ENCODE assay signal across 25 cellular contexts in genomic region chr2:58081000-58081399, GRCh38. TPM values are rescaled to one million over a fixed set of nuclear protein-coding genes. Genes with fewer than 3 reads are reported as not detected.
DNase-seq lines count a peak whose midpoint lies in the region; ATAC-seq, FAIRE-seq and TF ChIP-seq lines count a peak whose summit lies in the region.
"Had no signal": no experiment of that assay in that cellular context is flagged by ENCODE, and none has a peak within 500 bp of the region (broad histone marks: within the 10 kb centered on the region; RNA-seq: fewer than 3 reads in every experiment).

No MANE protein-coding gene starts in this region.

- no peak overlapping the region for H3K4me3 ChIP-seq in keratinocyte (ENCODE audit: control insufficient read depth in 2 of 3, extremely low read depth in 1 of 3, insufficient read depth in 2 of 3, low read depth in 1 of 3, low read length in 3 of 3)
- no peak overlapping the region for H3K4me3 ChIP-seq in ovary
- H3K4me3 ChIP-seq: cardiac muscle cell, GM23338, right atrium auricular region had no signal

- no peak overlapping the region for H3K27ac ChIP-seq in keratinocyte (ENCODE audit: control insufficient read depth, insufficient read depth, low read length)
- no peak overlapping the region for H3K27ac ChIP-seq in ovary
- H3K27ac ChIP-seq: cardiac muscle cell, right atrium auricular region had no signal

- no peaks in the 10 kb centered on the region for H3K27me3 Mint-ChIP-seq in Calu3 (ENCODE audit: unreplicated experiment)
- H3K27me3 Mint-ChIP-seq: activated CD8-positive, alpha-beta T cell treated with anti-CD3 and anti-CD28 coated beads for 36 hours; memory B cell had no signal

- H4K20me1 ChIP-seq in keratinocyte (ENCODE audit: control insufficient read depth, extremely low read depth, insufficient read depth, low read length): no peaks in the 10 kb centered on the region

- BruUV-seq in Calu3 (replicated peaks; lab: Mats Ljungman, UMichigan): no TSS peak

- no peaks in the 10 kb centered on the region for H3K9me3 ChIP-seq in keratinocyte (ENCODE audit: control insufficient read depth, low read depth, low read length)
- no peaks in the 10 kb centered on the region for H3K9me3 ChIP-seq in ovary
- H3K9me3 ChIP-seq: BE2C, right atrium auricular region had no signal

- TF ChIP-seq CTCF in keratinocyte (optimal IDR thresholded peaks at IDR 0.05 in 1 of 3, IDR thresholded peaks at IDR 0.05 in 1 of 3, conservative IDR thresholded peaks at IDR 0.05 in 1 of 3; ENCODE audit: extremely low read depth in 1 of 3, insufficient read depth in 2 of 3, low read length in 3 of 3): no peak
- no peak for TF ChIP-seq CTCF in ovary (IDR thresholded peaks at IDR 0.05)
- no peak for TF ChIP-seq CTCF in Calu3 (IDR thresholded peaks at IDR 0.05; ENCODE audit: unreplicated experiment)

- H3K79me2 ChIP-seq in keratinocyte (ENCODE audit: control insufficient read depth, insufficient read depth, low read length): peaks cover 26% of the 10 kb centered on the region

- FAIRE-seq in keratinocyte (lab: Jason Lieb, UNC): peak; percentile 43
- FAIRE-seq: endothelial cell of umbilical vein had no signal

- DNase-seq in DMS53 treated with DMSO at 0.1 percent for 48 hours (lab: John Stamatoyannopoulos, UW; ENCODE audit: unreplicated experiment) (peak; percentile 51), HT-29 (ENCODE audit: low spot score) (peak; percentile 15), SK-N-DZ (ENCODE audit: low spot score) (peak; percentile 9), keratinocyte (ENCODE audit: low read depth, low spot score) (no peak), ovary (no peak), NCI-H128 (lab: John Stamatoyannopoulos, UW; ENCODE audit: unreplicated experiment) (no peak), Calu3 (no peak)
- DNase-seq: activated CD4-positive, CD25-positive, alpha-beta regulatory T cell; activated CD8-positive, alpha-beta T cell treated with anti-CD3 and anti-CD28 coated beads for 36 hours; activated naive CD4-positive, alpha-beta T cell; amniotic stem cell; BE2C; dermis blood vessel endothelial cell; foreskin melanocyte; KBM-7; NCI-H1048; NCI-H2227 treated with DMSO at 0.1 percent for 48 hours; occipital lobe; T1000 had no signal

- CTCF ChIA-PET in Calu3 (lab: Charles Lee): interaction anchor here (0.6 kb wide), 1 partner anchor 134 kb away, joined by 4 read pairs; no protein-coding TSS in a partner anchor

- H3K9me3 Mint-ChIP-seq in Calu3 (ENCODE audit: low read depth, unreplicated experiment): peaks cover 4% of the 10 kb centered on the region
- H3K9me3 Mint-ChIP-seq: activated CD8-positive, alpha-beta T cell treated with anti-CD3 and anti-CD28 coated beads for 36 hours; GM23338; memory B cell had no signal

- TF ChIP-seq POLR2A in ovary (IDR thresholded peaks at IDR 0.05): no peak

- dilution Hi-C loops in keratinocyte (cut with MboI; ENCODE audit: extremely low pct_ligation_motif_present, low sequenced_read_pairs): no loop called here

- no peak overlapping the region for H2AFZ ChIP-seq in keratinocyte (ENCODE audit: control insufficient read depth, low read length)
- H2AFZ ChIP-seq: GM23338 had no signal

- H3K4me2 ChIP-seq in keratinocyte (ENCODE audit: control insufficient read depth, extremely low read depth, insufficient read depth, low read depth, low read length): no peak overlapping the region
- H3K4me2 ChIP-seq: GM23338 had no signal

- H3K27ac Mint-ChIP-seq in Calu3 (ENCODE audit: unreplicated experiment): no peak overlapping the region
- H3K27ac Mint-ChIP-seq: activated CD8-positive, alpha-beta T cell treated with anti-CD3 and anti-CD28 coated beads for 36 hours; GM23338; memory B cell had no signal

- TF ChIP-seq EP300 in ovary (IDR thresholded peaks at IDR 0.05): no peak

- no peaks in the 10 kb centered on the region for H3K4me1 ChIP-seq in keratinocyte (ENCODE audit: control insufficient read depth, extremely low read depth, insufficient read depth, low read length)
- H3K4me1 ChIP-seq in ovary (ENCODE audit: insufficient read depth): no peaks in the 10 kb centered on the region
- H3K4me1 ChIP-seq: BE2C, right atrium auricular region had no signal

- peaks cover 0 to 2% of the 10 kb centered on the region in 2 experiments for H3K36me3 ChIP-seq in keratinocyte (ENCODE audit: control insufficient read depth in 2 of 2, extremely low read depth in 1 of 2, insufficient read depth in 2 of 2, low read length in 2 of 2)
- no peaks in the 10 kb centered on the region for H3K36me3 ChIP-seq in ovary
- H3K36me3 ChIP-seq: BE2C, cardiac muscle cell, right atrium auricular region had no signal

- no peaks in the 10 kb centered on the region for H3K9me1 ChIP-seq in keratinocyte (ENCODE audit: control insufficient read depth, extremely low read depth, insufficient read depth, low read length)

- H3K27me3 ChIP-seq in keratinocyte (ENCODE audit: control insufficient read depth, extremely low read depth, insufficient read depth, low read length) (no peaks in the 10 kb centered on the region), ovary (no peaks in the 10 kb centered on the region)
- H3K27me3 ChIP-seq: BE2C, cardiac muscle cell, right atrium auricular region had no signal

- H3K9ac ChIP-seq in keratinocyte (ENCODE audit: control insufficient read depth, extremely low read depth, insufficient read depth, low read length): no peak overlapping the region

- H3K4me3 Mint-ChIP-seq in Calu3 (ENCODE audit: low read depth, unreplicated experiment): no peak overlapping the region
- H3K4me3 Mint-ChIP-seq: activated CD8-positive, alpha-beta T cell treated with anti-CD3 and anti-CD28 coated beads for 36 hours; GM23338; memory B cell had no signal

- intact Hi-C loops in ovary (cut with DNase I) (no loop called here), Calu3 (cut with micrococcal nuclease; ENCODE audit: unreplicated experiment) (no loop called here)

- no peaks in the 10 kb centered on the region for H3K4me1 Mint-ChIP-seq in Calu3 (ENCODE audit: low read depth, unreplicated experiment)
- H3K4me1 Mint-ChIP-seq: GM23338 had no signal

- no peaks in the 10 kb centered on the region for H3K36me3 Mint-ChIP-seq in Calu3 (ENCODE audit: insufficient read depth, unreplicated experiment)

- no peak for ATAC-seq in GM21390 (IDR thresholded peaks at IDR 0.05; ENCODE audit: unreplicated experiment)
- ATAC-seq: activated CD8-positive, alpha-beta T cell treated with anti-CD3 and anti-CD28 coated beads for 36 hours; GM23338 had no signal

RNA-seq across cellular contexts. Expression of gene VRK2, which starts 34.4 kb away (rescaled TPM):
- total RNA-seq in HT-29 (2014; rRNA removed; shearing (Covaris generic)): 9.4 and 10.3 TPM in 2 replicates
- 0.07 TPM in 1 of 2 replicates, not detected in the other for polyA plus RNA-seq in SK-N-DZ (2014; cell fraction: cytosol; rRNA removed)
- polyA plus RNA-seq in SK-N-DZ (2014; cell fraction: nucleus; rRNA removed): not detected in 2 replicates
- 16.8 to 27.6 TPM (median 24.3 TPM) in 3 replicates for polyA plus RNA-seq in keratinocyte
- 25.9 TPM for polyA plus RNA-seq in keratinocyte (2011; ENCODE audit: low read depth)
- 18.0 and 28.3 TPM in 2 replicates for polyA plus RNA-seq in keratinocyte (2011; cell fraction: cytosol; rRNA removed)
- polyA plus RNA-seq in keratinocyte (2011; cell fraction: nucleus; rRNA removed): 14.1 and 18.8 TPM in 2 replicates
- polyA plus RNA-seq in keratinocyte (2012; ENCODE audit: low replicate concordance): 17.0 and 23.2 TPM in 2 replicates
- 5.1 to 16.2 TPM (median 9.6 TPM) in 3 replicates for polyA minus RNA-seq in keratinocyte
- 15.0 TPM for polyA minus RNA-seq in keratinocyte (2011; cell fraction: cytosol; rRNA and poly(A)+ RNA removed)
- polyA minus RNA-seq in keratinocyte (2011; cell fraction: nucleus; rRNA and poly(A)+ RNA removed): 9.5 and 13.2 TPM in 2 replicates
- total RNA-seq in ovary: 10 to 100 TPM; 10.5 to 19.8 (median 16.3) TPM
- 10 to 100 TPM in 1 of 2 donors, 1 to 10 TPM in 1; 7.3 to 18.5 TPM for polyA plus RNA-seq in ovary
- total RNA-seq in Calu3 (2022): 23.4 and 25.4 TPM in 2 replicates

Comparison
In these comparisons a context has a peak if more than half of its experiments do, and no peak if none do; other contexts are left out.
1. DNase-seq: peak in DMS53 treated with DMSO at 0.1 percent for 48 hours (single experiment), HT-29 (single experiment) and SK-N-DZ (single experiment); none in keratinocyte (single experiment), ovary (0 of 5), NCI-H128 (single experiment) and Calu3 (single experiment).